8 cellular contexts compared by ENCODE assay signal in genomic region chr17:4944554-4945175, GRCh38. TPM values are rescaled to one million over a fixed set of nuclear protein-coding genes. Genes with fewer than 3 reads are reported as not detected.
DNase-seq lines count a peak whose midpoint lies in the region; ATAC-seq and TF ChIP-seq lines count a peak whose summit lies in the region.

No MANE protein-coding gene starts in this region.

- CTCF ChIA-PET in activated CD8-positive, alpha-beta T cell treated with anti-CD3 and anti-CD28 coated beads, Interleukin-2, amount 10 ng/mL, durations not matched to agents 7 days and 5 days (lab: Charles Lee) = interaction anchor here (1.2 kb wide), 1 partner anchor 22 kb away, joined by 4 read pairs; no protein-coding TSS in a partner anchor

- no peak for TF ChIP-seq EP300 in gastroesophageal sphincter (IDR thresholded peaks at IDR 0.05)

- no peak for ATAC-seq in activated CD8-positive, alpha-beta T cell treated with anti-CD3 and anti-CD28 coated beads, Interleukin-2, amount 10 ng/mL, durations not matched to agents 7 days and 5 days
- ATAC-seq in gastroesophageal sphincter (no peak), HG03520 (IDR thresholded peaks at IDR 0.05; ENCODE audit: unreplicated experiment) (no peak), GM21447 (IDR thresholded peaks at IDR 0.05; ENCODE audit: unreplicated experiment) (no peak)
- ATAC-seq in stimulated activated memory B cell treated with anti-CD40 and anti-IgM and Interleukin-4, amounts not matched to agents 10 μg/mL and 1 μg/mL and 100 μg/mL, for 72 hours = no peak

- no peak for TF ChIP-seq POLR2A in gastroesophageal sphincter (IDR thresholded peaks at IDR 0.05)

- WGBS in gastroesophageal sphincter (ENCODE audit: low coverage in 1 of 2), 2 donors = 18 to 43% methylated on average over 2 to 5 of the region's 8 CpGs

- H3K4me3 ChIP-seq in HFF-Myc (replicated peaks; ENCODE audit: low read depth, low read length) (peak overlapping the region; percentile 97), gastroesophageal sphincter (no peak overlapping the region)

- H3K9me3 ChIP-seq in gastroesophageal sphincter = no peaks in the 10 kb centered on the region

- peaks cover 81% of the 10 kb centered on the region for H3K36me3 Mint-ChIP-seq in activated CD8-positive, alpha-beta T cell treated with anti-CD3 and anti-CD28 coated beads, Interleukin-2, amount 10 ng/mL, durations not matched to agents 7 days and 5 days (ENCODE audit: low read depth)
- peaks cover 66% of the 10 kb centered on the region for H3K36me3 Mint-ChIP-seq in stimulated activated memory B cell treated with anti-CD40 and anti-IgM and Interleukin-4, amounts not matched to agents 10 μg/mL and 1 μg/mL and 100 μg/mL, for 72 hours

- no peaks in the 10 kb centered on the region for H3K9me3 Mint-ChIP-seq in activated CD8-positive, alpha-beta T cell treated with anti-CD3 and anti-CD28 coated beads, Interleukin-2, amount 10 ng/mL, durations not matched to agents 7 days and 5 days (ENCODE audit: insufficient read depth)
- no peaks in the 10 kb centered on the region for H3K9me3 Mint-ChIP-seq in stimulated activated memory B cell treated with anti-CD40 and anti-IgM and Interleukin-4, amounts not matched to agents 10 μg/mL and 1 μg/mL and 100 μg/mL, for 72 hours

- H3K4me1 Mint-ChIP-seq in activated CD8-positive, alpha-beta T cell treated with anti-CD3 and anti-CD28 coated beads, Interleukin-2, amount 10 ng/mL, durations not matched to agents 7 days and 5 days (ENCODE audit: low read depth) = peaks cover 45% of the 10 kb centered on the region
- peaks cover 68% of the 10 kb centered on the region for H3K4me1 Mint-ChIP-seq in stimulated activated memory B cell treated with anti-CD40 and anti-IgM and Interleukin-4, amounts not matched to agents 10 μg/mL and 1 μg/mL and 100 μg/mL, for 72 hours

- H3K27me3 Mint-ChIP-seq in activated CD8-positive, alpha-beta T cell treated with anti-CD3 and anti-CD28 coated beads, Interleukin-2, amount 10 ng/mL, durations not matched to agents 7 days and 5 days (ENCODE audit: low read depth) = no peaks in the 10 kb centered on the region
- no peaks in the 10 kb centered on the region for H3K27me3 Mint-ChIP-seq in stimulated activated memory B cell treated with anti-CD40 and anti-IgM and Interleukin-4, amounts not matched to agents 10 μg/mL and 1 μg/mL and 100 μg/mL, for 72 hours

- POLR2A ChIA-PET in activated CD8-positive, alpha-beta T cell treated with anti-CD3 and anti-CD28 coated beads, Interleukin-2, amount 10 ng/mL, durations not matched to agents 7 days and 5 days (lab: Charles Lee) = interaction anchor here (0.6 to 10.0 kb wide), 5 partner anchors 14 to 388 kb away, joined by 3 to 239 read pairs (median 3); partner anchors contain the start of genes C17orf107 and SPAG7

- DNase-seq in HFF-Myc (ENCODE audit: extremely low read depth, low read depth) (no peak), Ammon's horn (ENCODE audit: low spot score) (no peak), NCI-H1105 treated with DMSO at 0.1 percent for 48 hours (lab: John Stamatoyannopoulos, UW) (no peak)
- DNase-seq in activated CD8-positive, alpha-beta T cell treated with anti-CD3 and anti-CD28 coated beads, Interleukin-2, amount 10 ng/mL, durations not matched to agents 7 days and 5 days = peak; percentile 63

- H3K27ac Mint-ChIP-seq in activated CD8-positive, alpha-beta T cell treated with anti-CD3 and anti-CD28 coated beads, Interleukin-2, amount 10 ng/mL, durations not matched to agents 7 days and 5 days = peak overlapping the region; percentile 88
- H3K27ac Mint-ChIP-seq in stimulated activated memory B cell treated with anti-CD40 and anti-IgM and Interleukin-4, amounts not matched to agents 10 μg/mL and 1 μg/mL and 100 μg/mL, for 72 hours = peak overlapping the region; percentile 92

- peak overlapping the region; percentile 63 to 98 (median 97) for H3K27ac ChIP-seq in gastroesophageal sphincter

- H3K4me3 Mint-ChIP-seq in activated CD8-positive, alpha-beta T cell treated with anti-CD3 and anti-CD28 coated beads, Interleukin-2, amount 10 ng/mL, durations not matched to agents 7 days and 5 days = peak overlapping the region; percentile 97
- peak overlapping the region; percentile 95 for H3K4me3 Mint-ChIP-seq in stimulated activated memory B cell treated with anti-CD40 and anti-IgM and Interleukin-4, amounts not matched to agents 10 μg/mL and 1 μg/mL and 100 μg/mL, for 72 hours

- peaks cover 0 to 75% (median 33%) of the 10 kb centered on the region in 3 donors for H3K4me1 ChIP-seq in gastroesophageal sphincter

- H3K36me3 ChIP-seq in gastroesophageal sphincter = peaks cover 0 to 51% of the 10 kb centered on the region in 2 donors

- TF ChIP-seq CTCF in HFF-Myc (IDR thresholded peaks at IDR 0.05; ENCODE audit: low read depth, low read length, missing control alignments) (no peak), gastroesophageal sphincter (IDR thresholded peaks at IDR 0.05) (no peak)

- H3K27me3 ChIP-seq in gastroesophageal sphincter = no peaks in the 10 kb centered on the region

RNA-seq across cellular contexts. Expression of gene PFN1, which starts 3.7 kb away (rescaled TPM):
- 1,000 to 10,000 TPM; 2,493 to 2,581 TPM for total RNA-seq in activated CD8-positive, alpha-beta T cell treated with anti-CD3 and anti-CD28 coated beads, Interleukin-2, amount 10 ng/mL, durations not matched to agents 7 days and 5 days
- total RNA-seq in gastroesophageal sphincter = 1,000 to 10,000 TPM in 2 of 4 donors, 100 to 1,000 TPM in 2; 920 to 1,441 (median 1,060) TPM

RNA-seq across cellular contexts. Expression of gene RNF167, which starts 4.6 kb away (rescaled TPM):
- 100 to 1,000 TPM; 239 to 245 TPM for total RNA-seq in activated CD8-positive, alpha-beta T cell treated with anti-CD3 and anti-CD28 coated beads, Interleukin-2, amount 10 ng/mL, durations not matched to agents 7 days and 5 days
- total RNA-seq in gastroesophageal sphincter = 10 to 100 TPM; 67.3 to 98.8 (median 85.9) TPM

RNA-seq across cellular contexts. Expression of gene SLC25A11, which starts 4.8 kb away (rescaled TPM):
- total RNA-seq in activated CD8-positive, alpha-beta T cell treated with anti-CD3 and anti-CD28 coated beads, Interleukin-2, amount 10 ng/mL, durations not matched to agents 7 days and 5 days = 10 to 100 TPM; 78.5 to 86.4 TPM
- total RNA-seq in gastroesophageal sphincter = 10 to 100 TPM; 28.7 to 58.9 (median 46.8) TPM

RNA-seq across cellular contexts. Expression of gene ENO3, which starts 6.3 kb away (rescaled TPM):
- 10 to 100 TPM; 26.6 to 34.3 TPM for total RNA-seq in activated CD8-positive, alpha-beta T cell treated with anti-CD3 and anti-CD28 coated beads, Interleukin-2, amount 10 ng/mL, durations not matched to agents 7 days and 5 days
- total RNA-seq in gastroesophageal sphincter = 10 to 100 TPM in 2 of 4 donors, 1 to 10 TPM in 2; 1.5 to 16.2 (median 7.6) TPM

RNA-seq across cellular contexts. Expression of gene GP1BA, which starts 12.6 kb away (rescaled TPM):
- not detected for total RNA-seq in activated CD8-positive, alpha-beta T cell treated with anti-CD3 and anti-CD28 coated beads, Interleukin-2, amount 10 ng/mL, durations not matched to agents 7 days and 5 days
- total RNA-seq in gastroesophageal sphincter = under 1 TPM in 1 of 4 donors, not detected in 3; 0.19 TPM
